ENCODE assay signal across 26 cellular contexts in genomic region chr3:81867875-81868274, GRCh38.
"Had no signal": no experiment of that assay in that cellular context is flagged by ENCODE, and none has a peak within 500 bp of the region (broad histone marks: within the 10 kb centered on the region; RNA-seq: fewer than 3 reads in every experiment).

No MANE protein-coding gene starts in this region.

- H3K4me3 ChIP-seq: stomach, suprapubic skin, testis, thoracic aorta, thyroid gland, tibial artery, tibial nerve, transverse colon, upper lobe of left lung, upper lobe of right lung, uterus, vagina had no signal

- H3K27me3 ChIP-seq: stomach, suprapubic skin, testis, thyroid gland, tibial artery, tibial nerve, transverse colon, upper lobe of left lung, upper lobe of right lung, uterus, vagina had no signal

- H3K27ac ChIP-seq: stomach, suprapubic skin, testis, thoracic aorta, thyroid gland, tibial artery, tibial nerve, transverse colon, upper lobe of left lung, upper lobe of right lung, uterus, vagina had no signal

- DNase-seq: stimulated activated CD4-positive, alpha-beta T cell treated with anti-CD3 and anti-CD28 coated beads, Interleukin-2, amount 100 ng/mL, for 48 hours; stimulated activated CD4-positive, alpha-beta T cell treated with anti-CD3 and anti-CD28 coated beads, Interleukin-4, amount 100 ng/mL, for 1 hour; stimulated activated CD4-positive, alpha-beta T cell treated with anti-CD3 and anti-CD28 coated beads, Interleukin-4, amount 100 ng/mL, for 24 hours; stimulated activated CD4-positive, alpha-beta T cell treated with anti-CD3 and anti-CD28 coated beads, Interleukin-4, amount 100 ng/mL, for 4 hours; stimulated activated CD8-positive, alpha-beta memory T cell treated with anti-CD3 and anti-CD28 coated beads, Interleukin-4, amount 100 ng/mL, for 48 hours; stimulated activated naive B cell treated with anti-CD40 and anti-IgM and Interleukin-4, amounts not matched to agents 10 μg/mL and 1 μg/mL and 100 μg/mL, for 72 hours; stimulated activated naive CD4-positive, alpha-beta T cell; stimulated activated naive CD4-positive, alpha-beta T cell treated with Interleukin-2 at 50 U/mL for 16 hours; stimulated activated naive CD8-positive, alpha-beta T cell treated with anti-CD3 and anti-CD28 coated beads, Interleukin-15, amount 100 ng/mL, for 72 hours; stimulated activated naive CD8-positive, alpha-beta T cell treated with anti-CD3 and anti-CD28 coated beads, Interleukin-15, Interleukin-2, amounts not matched to agents 100 U/mL and 50 U/mL, for 24 hours; stomach; substantia nigra; testis; thyroid gland; tibial artery; transverse colon; upper lobe of left lung; upper lobe of right lung; uterus had no signal

- H3K9me3 ChIP-seq: stomach, suprapubic skin, testis, thoracic aorta, thyroid gland, tibial artery, tibial nerve, transverse colon, upper lobe of left lung, upper lobe of right lung, uterus, vagina had no signal

- H3K4me1 ChIP-seq: suprapubic skin, testis, tibial nerve, transverse colon, upper lobe of right lung, uterus, vagina had no signal

- FAIRE-seq: urothelium cell line had no signal

- H3K36me3 ChIP-seq: stomach, suprapubic skin, thoracic aorta, thyroid gland, tibial artery, tibial nerve, transverse colon, upper lobe of left lung, upper lobe of right lung, uterus, vagina had no signal

- ATAC-seq: stimulated activated effector memory CD8-positive, alpha-beta T cell treated with anti-CD3 and anti-CD28 coated beads, Interleukin-12 subunit alpha, Interleukin-12 subunit beta, amount 100 ng/mL, for 72 hours; stimulated activated memory B cell treated with anti-CD40 and anti-IgM and Interleukin-4, amounts not matched to agents 10 μg/mL and 1 μg/mL and 100 μg/mL, for 72 hours; stimulated activated naive B cell treated with anti-CD40 and anti-IgM and Interleukin-4, amounts not matched to agents 10 μg/mL and 1 μg/mL and 100 μg/mL, for 72 hours; stimulated activated naive CD8-positive, alpha-beta T cell treated with anti-CD3 and anti-CD28 coated beads, Interleukin-15, amount 100 ng/mL, for 72 hours; stimulated activated naive CD8-positive, alpha-beta T cell treated with anti-CD3 and anti-CD28 coated beads, Interleukin-15, Interleukin-2, amounts not matched to agents 100 U/mL and 50 U/mL, for 24 hours; upper lobe of right lung had no signal
